Comparison of ENCODE assay signal across 8 cellular contexts in genomic region chr14:31927348-31927826, GRCh38.
DNase-seq lines count a peak whose midpoint lies in the region; ATAC-seq, FAIRE-seq and TF ChIP-seq lines count a peak whose summit lies in the region.

No MANE protein-coding gene starts in this region.

- DNase-seq in A172 (ENCODE audit: low spot score) (peak; percentile 75), HS-5 (ENCODE audit: low read depth) (peak; percentile 77), lung (ENCODE audit: low spot score) (no peak), urothelium cell line (ENCODE audit: low spot score) (peak; percentile 54), mucosa of gallbladder (ENCODE audit: low spot score) (no peak)
- no peak for DNase-seq in central memory CD8-positive, alpha-beta T cell (ENCODE audit: low spot score in 2 of 2)

- no peaks in the 10 kb centered on the region for H3K36me3 ChIP-seq in lung (ENCODE audit: control insufficient read depth in 2 of 2, insufficient read depth in 2 of 2, low read length in 2 of 2)

- H3K27me3 Mint-ChIP-seq in central memory CD8-positive, alpha-beta T cell: no peaks in the 10 kb centered on the region
- H3K27me3 Mint-ChIP-seq in stimulated activated memory B cell treated with anti-CD40 and anti-IgM and Interleukin-4, amounts not matched to agents 10 μg/mL and 1 μg/mL and 100 μg/mL, for 72 hours: no peaks in the 10 kb centered on the region

- H3K9me3 Mint-ChIP-seq in central memory CD8-positive, alpha-beta T cell: no peaks in the 10 kb centered on the region
- no peaks in the 10 kb centered on the region for H3K9me3 Mint-ChIP-seq in stimulated activated memory B cell treated with anti-CD40 and anti-IgM and Interleukin-4, amounts not matched to agents 10 μg/mL and 1 μg/mL and 100 μg/mL, for 72 hours

- H3K27ac ChIP-seq in lung (ENCODE audit: low read depth in 1 of 2, low read length in 1 of 2): peak overlapping the region; percentile 83 to 98

- no peak for TF ChIP-seq CTCF in lung (IDR thresholded peaks at IDR 0.05; ENCODE audit: control extremely low read depth, extremely low read depth)

- no peak overlapping the region for H3K4me3 ChIP-seq in lung

- no peaks in the 10 kb centered on the region for H3K27me3 ChIP-seq in lung (ENCODE audit: control insufficient read depth, insufficient read depth)

- H3K4me1 Mint-ChIP-seq in central memory CD8-positive, alpha-beta T cell: no peaks in the 10 kb centered on the region
- peaks cover 9% of the 10 kb centered on the region for H3K4me1 Mint-ChIP-seq in stimulated activated memory B cell treated with anti-CD40 and anti-IgM and Interleukin-4, amounts not matched to agents 10 μg/mL and 1 μg/mL and 100 μg/mL, for 72 hours

- peaks cover 2 to 26% of the 10 kb centered on the region in 2 donors for H3K4me1 ChIP-seq in lung (ENCODE audit: control insufficient read depth in 2 of 2, insufficient read depth in 2 of 2, low read length in 2 of 2)

- H3K36me3 Mint-ChIP-seq in central memory CD8-positive, alpha-beta T cell (ENCODE audit: insufficient read depth): no peaks in the 10 kb centered on the region
- no peaks in the 10 kb centered on the region for H3K36me3 Mint-ChIP-seq in stimulated activated memory B cell treated with anti-CD40 and anti-IgM and Interleukin-4, amounts not matched to agents 10 μg/mL and 1 μg/mL and 100 μg/mL, for 72 hours

- FAIRE-seq in urothelium cell line (lab: Jason Lieb, UNC): no peak

- peak; percentile 36 for ATAC-seq in central memory CD8-positive, alpha-beta T cell (replicated peaks; ENCODE audit: extremely low read depth, poor library complexity, severe bottlenecking)
- ATAC-seq in lung (ENCODE audit: insufficient read depth, low FRiP score) (peak; percentile 41), HG03342 (IDR thresholded peaks at IDR 0.05; ENCODE audit: unreplicated experiment) (no peak)
- ATAC-seq in stimulated activated memory B cell treated with anti-CD40 and anti-IgM and Interleukin-4, amounts not matched to agents 10 μg/mL and 1 μg/mL and 100 μg/mL, for 72 hours: no peak

- 46 to 59% methylated on average over 6 of the region's 6 CpGs for WGBS in lung, 2 donors

- H3K27ac Mint-ChIP-seq in central memory CD8-positive, alpha-beta T cell (ENCODE audit: low read depth): no peak overlapping the region
- no peak overlapping the region for H3K27ac Mint-ChIP-seq in stimulated activated memory B cell treated with anti-CD40 and anti-IgM and Interleukin-4, amounts not matched to agents 10 μg/mL and 1 μg/mL and 100 μg/mL, for 72 hours

- no peak overlapping the region for H3K4me3 Mint-ChIP-seq in central memory CD8-positive, alpha-beta T cell
- H3K4me3 Mint-ChIP-seq in stimulated activated memory B cell treated with anti-CD40 and anti-IgM and Interleukin-4, amounts not matched to agents 10 μg/mL and 1 μg/mL and 100 μg/mL, for 72 hours: no peak overlapping the region

- no peaks in the 10 kb centered on the region for H3K9me3 ChIP-seq in lung (ENCODE audit: control insufficient read depth in 2 of 2, insufficient read depth in 1 of 2, low read length in 1 of 2)

Comparison
In these comparisons a context has a peak if more than half of its experiments do, and no peak if none do; other contexts are left out.
1. DNase-seq: peak in A172 (single experiment), HS-5 (single experiment) and urothelium cell line (single experiment); none in central memory CD8-positive, alpha-beta T cell (0 of 2), lung (single experiment) and mucosa of gallbladder (single experiment).
2. ATAC-seq: peak in central memory CD8-positive, alpha-beta T cell (single experiment) and lung (single experiment); none in stimulated activated memory B cell treated with anti-CD40 and anti-IgM and Interleukin-4, amounts not matched to agents 10 μg/mL and 1 μg/mL and 100 μg/mL, for 72 hours (single experiment) and HG03342 (single experiment).